ENCODE assay signal across 12 cellular contexts in genomic region chr3:5250467-5251195, GRCh38.
DNase-seq lines count a peak whose midpoint lies in the region; ATAC-seq and TF ChIP-seq lines count a peak whose summit lies in the region.
"Had no signal": no experiment of that assay in that cellular context is flagged by ENCODE, and none has a peak within 500 bp of the region (broad histone marks: within the 10 kb centered on the region; RNA-seq: fewer than 3 reads in every experiment).

No MANE protein-coding gene starts in this region.

- DNase-seq in A673 (ENCODE audit: low spot score) = peak; percentile 19
- peak; percentile 44 for DNase-seq in HuH-7 (ENCODE audit: low spot score)
- DNase-seq in T47D (ENCODE audit: low read depth in 1 of 2, low spot score in 1 of 2) = peak; percentile 49 to 66
- DNase-seq in mucosa of descending colon = peak in 1 of 3 donors; percentile 22
- no peak for DNase-seq in EL
- DNase-seq in foreskin fibroblast = no peak
- DNase-seq in activated naive CD4-positive, alpha-beta T cell (lab: John Stamatoyannopoulos, UW) = no peak
- no peak for DNase-seq in activated T-cell treated with anti-CD3 and anti-CD28 coated beads, Interleukin-2, amount 50 U/mL, for 48 hours
- DNase-seq: central memory CD4-positive, alpha-beta T cell; spleen; stimulated activated naive CD4-positive, alpha-beta T cell treated with Interleukin-2 at 50 U/mL for 16 hours had no signal

- H3K27me3 ChIP-seq in A673 (replicated peaks; ENCODE audit: insufficient read depth, low read depth, low read length, poor library complexity) = peaks cover 2% of the 10 kb centered on the region
- H3K27me3 ChIP-seq: spleen had no signal

- TF ChIP-seq CTCF in A673 (conservative IDR thresholded peaks at IDR 0.05; ENCODE audit: low read depth, low read length) (no peak), mucosa of descending colon (IDR thresholded peaks at IDR 0.05) (no peak), foreskin fibroblast (IDR thresholded peaks at IDR 0.05; ENCODE audit: low read depth, low read length) (no peak)

- CTCF ChIA-PET in A673 (lab: Charles Lee) = no interaction called here

- POLR2A ChIA-PET in A673 (lab: Charles Lee; ENCODE audit: low non-redundant PET) = no interaction called here

- H3K27ac ChIP-seq in A673 (ENCODE audit: low read depth, low read length, poor library complexity, severe bottlenecking) = no peak overlapping the region
- H3K27ac ChIP-seq: spleen had no signal

- H3K4me1 ChIP-seq in A673 (ENCODE audit: insufficient read depth, low read length, poor library complexity, severe bottlenecking) = peaks cover 6% of the 10 kb centered on the region
- peaks cover 8% of the 10 kb centered on the region for H3K4me1 ChIP-seq in mucosa of descending colon (ENCODE audit: low read depth)
- H3K4me1 ChIP-seq: spleen had no signal

- H3K4me3 ChIP-seq in A673 (ENCODE audit: low read depth, low read length, poor library complexity, severe bottlenecking) = peak overlapping the region; percentile 26
- H3K4me3 ChIP-seq in mucosa of descending colon = no peak overlapping the region
- H3K4me3 ChIP-seq in foreskin fibroblast (ENCODE audit: low read depth in 1 of 2, low read length in 2 of 2) = peak overlapping the region in 1 of 2 donors; percentile 9

- no TSS peak for BruUV-seq in A673 (replicated peaks; lab: Mats Ljungman, UMichigan)

- intact Hi-C loops in A673 (cut with micrococcal nuclease; ENCODE audit: unreplicated experiment) = no loop called here
- intact Hi-C loops in mucosa of descending colon (cut with DNase I, micrococcal nuclease) = no loop called here

- in situ Hi-C loops in T47D (cut with HindIII; ENCODE audit: low pct_unique_long_range_greater_than_20kb, low sequenced_read_pairs) = no loop called here

- ATAC-seq in mucosa of descending colon = peak; percentile 89
- ATAC-seq: Panc1 had no signal

- no peaks in the 10 kb centered on the region for H3K36me3 ChIP-seq in A673 (ENCODE audit: insufficient read depth, low read length, poor library complexity, severe bottlenecking)
- no peaks in the 10 kb centered on the region for H3K36me3 ChIP-seq in mucosa of descending colon (ENCODE audit: low read depth)
- H3K36me3 ChIP-seq: spleen had no signal

- no peaks in the 10 kb centered on the region for H3K9me3 ChIP-seq in A673 (ENCODE audit: low read depth, low read length, poor library complexity, severe bottlenecking)
- H3K9me3 ChIP-seq in mucosa of descending colon = no peaks in the 10 kb centered on the region
- H3K9me3 ChIP-seq: spleen had no signal

Comparison
In these comparisons a context has a peak if more than half of its experiments do, and no peak if none do; other contexts are left out.
1. DNase-seq: peak in A673 (single experiment), HuH-7 (single experiment) and T47D (2 of 2); none in EL (single experiment), foreskin fibroblast (0 of 2), activated naive CD4-positive, alpha-beta T cell (0 of 4) and activated T-cell treated with anti-CD3 and anti-CD28 coated beads, Interleukin-2, amount 50 U/mL, for 48 hours (0 of 2).